Comparison of ENCODE assay signal across 1 cellular context in genomic region chr18:23437357-23438045, GRCh38.
TF ChIP-seq lines count a peak whose summit lies in the region.

No MANE protein-coding gene starts in this region.

TF ChIP-seq in K562, 482 proteins besides CTCF, POLR2A, EP300 and RAD21 (continued from another document and continues in another):
- 0 out of 2 replicates have a peak, but pooled peaks have one; percentile 34 for TF ChIP-seq RERE (CRISPR knock-in tag; IDR thresholded peaks at IDR 0.05; ENCODE audit: borderline replicate concordance)
- TF ChIP-seq PHF8 (IDR thresholded peaks at IDR 0.05; ENCODE audit: borderline replicate concordance, low read length) = peak; percentile 85; the same call in 1 of the 2 replicates
- peak; percentile 30; the same call in 1 of the 2 replicates for TF ChIP-seq CREB1 (IDR thresholded peaks at IDR 0.05)
- TF ChIP-seq CREB1 (CRISPR knock-in tag; IDR thresholded peaks at IDR 0.05) = peak; percentile 44; the same call in 1 of the 2 replicates
- TF ChIP-seq GATA2 (CRISPR knock-in tag; IDR thresholded peaks at IDR 0.05) = no peak
- no peak for TF ChIP-seq ZNF707 (CRISPR knock-in tag; conservative IDR thresholded peaks at IDR 0.05)
- no peak for TF ChIP-seq ZBTB17 (CRISPR knock-in tag; IDR thresholded peaks at IDR 0.05)
- peak in 1 of 2 experiments; percentile 87; a peak in 2 of 4 replicates for TF ChIP-seq SIN3A (IDR thresholded peaks at IDR 0.05; ENCODE audit: borderline replicate concordance in 2 of 2, control insufficient read depth in 1 of 2, low read depth in 2 of 2, low read length in 2 of 2)
- TF ChIP-seq OTX1 (CRISPR knock-in tag; IDR thresholded peaks at IDR 0.05) = 0 out of 2 replicates have a peak, but pooled peaks have one; percentile 56
- TF ChIP-seq CBFA2T3 (IDR thresholded peaks at IDR 0.05) = peak; percentile 14; the same call in 1 of the 2 replicates
- peak; percentile 89 for TF ChIP-seq KDM5B (IDR thresholded peaks at IDR 0.05; ENCODE audit: insufficient replicate concordance, low read depth, low read length)
- peak; percentile 81 for TF ChIP-seq RB1 (IDR thresholded peaks at IDR 0.05; ENCODE audit: low read depth)
- TF ChIP-seq BRF2 (IDR thresholded peaks at IDR 0.05; ENCODE audit: borderline replicate concordance, insufficient read depth, insufficient read length) = no peak
- no peak for TF ChIP-seq FOXA1 (IDR thresholded peaks at IDR 0.05; ENCODE audit: borderline replicate concordance)
- TF ChIP-seq HDAC2 (IDR thresholded peaks at IDR 0.05) = peak; percentile 93
- peak; percentile 23; the same call in 1 of the 2 replicates for TF ChIP-seq KLF6 (CRISPR knock-in tag; IDR thresholded peaks at IDR 0.05; ENCODE audit: borderline replicate concordance)
- peak; percentile 76; the same call in 1 of the 2 replicates for TF ChIP-seq RREB1 (CRISPR knock-in tag; IDR thresholded peaks at IDR 0.05)
- peak; percentile 51; the same call in 1 of the 2 replicates for TF ChIP-seq VEZF1 (CRISPR knock-in tag; IDR thresholded peaks at IDR 0.05)
- TF ChIP-seq ELF4 (CRISPR knock-in tag; IDR thresholded peaks at IDR 0.05) = peak; percentile 48; the same call in 1 of the 2 replicates
- TF ChIP-seq SOX6 (IDR thresholded peaks at IDR 0.05) = 0 out of 2 replicates have a peak, but pooled peaks have one; percentile 45
- TF ChIP-seq PHF20 (IDR thresholded peaks at IDR 0.05; ENCODE audit: partially characterized antibody) = peak; percentile 33
- peak; percentile 98 for TF ChIP-seq L3MBTL2 (IDR thresholded peaks at IDR 0.05)
- peak; percentile 79 for TF ChIP-seq NFYB (IDR thresholded peaks at IDR 0.05; ENCODE audit: extremely low read depth, insufficient read length)
- 0 out of 2 replicates have a peak, but pooled peaks have one; percentile 48 for TF ChIP-seq E2F5 (CRISPR knock-in tag; IDR thresholded peaks at IDR 0.05)
- TF ChIP-seq MTA1 (IDR thresholded peaks at IDR 0.05; ENCODE audit: borderline replicate concordance) = 0 out of 2 replicates have a peak, but pooled peaks have one; percentile 33
- TF ChIP-seq POLR2B (IDR thresholded peaks at IDR 0.05; ENCODE audit: low read depth, partially characterized antibody) = peak; percentile 60
- peak; percentile 84; the same call in 1 of the 2 replicates for TF ChIP-seq KAT7 (CRISPR knock-in tag; IDR thresholded peaks at IDR 0.05; ENCODE audit: borderline replicate concordance)
- peak; percentile 78; the same call in 1 of the 2 replicates for TF ChIP-seq ZNF511 (CRISPR knock-in tag; IDR thresholded peaks at IDR 0.05)
- no peak for TF ChIP-seq SREBF2 (CRISPR knock-in tag; IDR thresholded peaks at IDR 0.05)
- TF ChIP-seq ARID3B (CRISPR knock-in tag; IDR thresholded peaks at IDR 0.05; ENCODE audit: borderline replicate concordance) = 0 out of 2 replicates have a peak, but pooled peaks have one; percentile 57
- TF ChIP-seq XRCC5 (IDR thresholded peaks at IDR 0.05; ENCODE audit: low read depth, low read length) = no peak; the same call in 1 of the 2 replicates
- TF ChIP-seq MAX (CRISPR knock-in tag; IDR thresholded peaks at IDR 0.05) = peak; percentile 94
- 0 out of 2 replicates have a peak, but pooled peaks have one; percentile 25 for TF ChIP-seq ZNF431 (CRISPR knock-in tag; IDR thresholded peaks at IDR 0.05)
- TF ChIP-seq HIVEP1 (CRISPR knock-in tag; IDR thresholded peaks at IDR 0.05) = 0 out of 2 replicates have a peak, but pooled peaks have one; percentile 22
- peak; percentile 59 for TF ChIP-seq SMAD4 (CRISPR knock-in tag; conservative IDR thresholded peaks at IDR 0.05)
- TF ChIP-seq HCFC1 (IDR thresholded peaks at IDR 0.05; ENCODE audit: low read depth, low read length) = 0 out of 2 replicates have a peak, but pooled peaks have one; percentile 27
- no peak for TF ChIP-seq KLF10 (CRISPR knock-in tag; IDR thresholded peaks at IDR 0.05)
- TF ChIP-seq SLC30A9 (CRISPR knock-in tag; IDR thresholded peaks at IDR 0.05) = no peak
- TF ChIP-seq ZFP91 (CRISPR knock-in tag; IDR thresholded peaks at IDR 0.05) = peak; percentile 89
